Comparison of ENCODE assay signal across 18 cellular contexts in genomic region chr5:180424094-180424493, GRCh38.
"Had no signal": no experiment of that assay in that cellular context is flagged by ENCODE, and none has a peak within 500 bp of the region (broad histone marks: within the 10 kb centered on the region; RNA-seq: fewer than 3 reads in every experiment).

No MANE protein-coding gene starts in this region.

- H3K27ac Mint-ChIP-seq: activated naive CD4-positive, alpha-beta T cell treated with anti-CD3 and anti-CD28 coated beads for 36 hours; activated naive CD8-positive, alpha-beta T cell treated with anti-CD3 and anti-CD28 coated beads, Interleukin-2, amount 50 U/mL, for 24 hours; naive B cell; T-helper 2 cell treated with Interferon-gamma antibody and Interleukin-4, amounts not matched to agents 5 μg/mL and 100 μg/mL, for 36 hours had no signal

- ATAC-seq: activated CD4-positive, CD25-positive, alpha-beta regulatory T cell treated with anti-CD3 and anti-CD28 coated beads, Interleukin-2, amount 50 U/mL, for 24 hours; activated naive CD8-positive, alpha-beta T cell treated with anti-CD3 and anti-CD28 coated beads, Interleukin-2, amount 50 U/mL, for 24 hours; gastroesophageal sphincter; heart right ventricle; left lobe of liver had no signal

- H3K4me3 ChIP-seq: ascending aorta, gastroesophageal sphincter, heart right ventricle, skin epidermis, transverse colon, vagina had no signal

- H3K4me1 ChIP-seq: ascending aorta, gastroesophageal sphincter, heart right ventricle, transverse colon, vagina had no signal

- H3K27ac ChIP-seq: ascending aorta, gastroesophageal sphincter, heart right ventricle, skin epidermis, transverse colon, vagina had no signal

- H3K36me3 Mint-ChIP-seq: naive B cell had no signal

- H3K36me3 ChIP-seq: ascending aorta, gastroesophageal sphincter, heart right ventricle, transverse colon, vagina had no signal

- H3K9me3 Mint-ChIP-seq: activated naive CD4-positive, alpha-beta T cell treated with anti-CD3 and anti-CD28 coated beads for 36 hours; activated naive CD8-positive, alpha-beta T cell treated with anti-CD3 and anti-CD28 coated beads, Interleukin-2, amount 50 U/mL, for 24 hours; naive B cell; T-helper 2 cell treated with Interferon-gamma antibody and Interleukin-4, amounts not matched to agents 5 μg/mL and 100 μg/mL, for 36 hours had no signal

- H3K4me3 Mint-ChIP-seq: activated naive CD4-positive, alpha-beta T cell treated with anti-CD3 and anti-CD28 coated beads for 36 hours; activated naive CD8-positive, alpha-beta T cell treated with anti-CD3 and anti-CD28 coated beads, Interleukin-2, amount 50 U/mL, for 24 hours; T-helper 2 cell treated with Interferon-gamma antibody and Interleukin-4, amounts not matched to agents 5 μg/mL and 100 μg/mL, for 36 hours had no signal

- H3K27me3 Mint-ChIP-seq: activated naive CD8-positive, alpha-beta T cell treated with anti-CD3 and anti-CD28 coated beads, Interleukin-2, amount 50 U/mL, for 24 hours had no signal

- H3K9me3 ChIP-seq: ascending aorta, gastroesophageal sphincter, heart right ventricle, transverse colon, vagina had no signal

- DNase-seq: activated CD4-positive, alpha-beta T cell treated with anti-CD3 and anti-CD28 coated beads, Interleukin-2, amount 50 U/mL, for 1 hour; activated naive CD4-positive, alpha-beta T cell treated with anti-CD3 and anti-CD28 coated beads for 36 hours; activated naive CD8-positive, alpha-beta T cell treated with anti-CD3 and anti-CD28 coated beads, Interleukin-2, amount 50 U/mL, for 24 hours; caudate nucleus; erythroblast; heart right ventricle; naive B cell; stimulated activated CD4-positive, alpha-beta T cell treated with anti-CD3 and anti-CD28 coated beads, Interleukin-4, amount 100 ng/mL, for 4 hours; stimulated activated CD8-positive, alpha-beta memory T cell treated with anti-CD3 and anti-CD28 coated beads, Interleukin-4, amount 100 ng/mL, for 48 hours; stimulated activated naive CD4-positive, alpha-beta T cell treated with Interleukin-2 at 50 U/mL for 16 hours; transverse colon had no signal

- H3K27me3 ChIP-seq: ascending aorta, gastroesophageal sphincter, heart right ventricle, transverse colon, vagina had no signal

- H3K4me1 Mint-ChIP-seq: activated naive CD8-positive, alpha-beta T cell treated with anti-CD3 and anti-CD28 coated beads, Interleukin-2, amount 50 U/mL, for 24 hours; naive B cell had no signal
